In the genomic region with DNA sequence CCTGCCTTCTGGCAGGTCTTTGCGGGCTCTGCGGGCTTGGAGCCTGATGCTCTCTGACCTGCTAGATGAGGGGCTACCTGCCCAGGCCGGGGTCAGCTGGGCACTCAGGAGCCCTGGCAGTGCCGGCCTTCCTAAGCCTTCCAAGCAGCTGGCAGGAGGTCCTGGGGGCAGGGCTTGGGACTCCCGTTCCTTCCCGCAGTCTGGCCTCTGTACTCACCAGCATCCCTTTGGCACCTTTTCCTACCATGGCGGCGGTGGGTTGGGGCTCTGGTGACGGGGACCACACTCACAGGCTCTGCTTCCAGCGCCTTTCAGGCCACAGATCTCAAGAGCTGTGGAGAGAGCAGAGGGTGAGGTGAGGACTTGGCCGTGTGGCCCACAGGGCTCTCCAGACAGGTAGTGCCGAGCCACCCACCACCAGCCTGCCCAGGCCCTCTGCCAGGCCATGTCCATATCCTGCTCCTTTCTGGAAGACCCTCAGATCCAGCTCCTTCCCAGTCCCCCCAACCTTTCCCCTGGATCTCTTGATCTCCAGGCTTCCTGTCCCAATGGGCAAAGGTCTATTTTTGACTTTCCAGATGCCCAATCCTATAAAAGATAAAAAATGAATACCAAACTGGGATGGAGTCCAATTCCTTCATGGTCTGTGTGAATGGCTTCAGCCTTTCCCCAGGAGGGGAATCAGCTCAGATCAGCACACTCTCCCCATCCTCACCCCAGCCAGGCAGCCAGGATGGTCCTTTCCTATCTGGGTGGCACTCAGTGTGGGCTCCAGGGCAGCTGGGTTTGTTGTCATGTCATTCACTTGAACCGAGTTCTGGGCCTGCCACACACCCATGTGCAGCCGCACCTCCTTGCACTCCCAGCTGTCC, we compare ENCODE assay signal across 25 cellular contexts. TPM values are rescaled to one million over a fixed set of nuclear protein-coding genes. Genes with fewer than 3 reads are reported as not detected.
A peak's percentile ranks its signal among the peaks of the same experiment; 100 is the strongest.
DNase-seq lines count a peak whose midpoint lies in the region; ATAC-seq, FAIRE-seq and TF ChIP-seq lines count a peak whose summit lies in the region.
"Had no signal": no experiment of that assay in that cellular context is flagged by ENCODE, and none has a peak within 500 bp of the region (broad histone marks: within the 10 kb centered on the region; RNA-seq: fewer than 3 reads in every experiment).

No MANE protein-coding gene starts in this region.

- peaks cover 6% of the 10 kb centered on the region for H3K27me3 ChIP-seq in left ventricle myocardium inferior (ENCODE audit: low read depth)
- no peaks in the 10 kb centered on the region for H3K27me3 ChIP-seq in K562 (ENCODE audit: control insufficient read depth in 2 of 2, insufficient read depth in 2 of 2, low read length in 2 of 2)
- no peaks in the 10 kb centered on the region for H3K27me3 ChIP-seq in neural progenitor cell
- H3K27me3 ChIP-seq: upper lobe of left lung had no signal

- CTCF ChIA-PET in K562 (lab: Yijun Ruan, JAX; ENCODE audit: low intra/inter-chr PET ratio) = no interaction called here

- no peaks in the 10 kb centered on the region for H3K9me3 ChIP-seq in left ventricle myocardium inferior (replicated peaks)
- no peaks in the 10 kb centered on the region for H3K9me3 ChIP-seq in K562 (replicated peaks; ENCODE audit: control insufficient read depth, insufficient read depth, low read depth, low read length)
- no peaks in the 10 kb centered on the region for H3K9me3 ChIP-seq in neural progenitor cell (ENCODE audit: low read depth)
- H3K9me3 ChIP-seq: upper lobe of left lung had no signal

- H3K36me3 Mint-ChIP-seq in stimulated activated memory B cell treated with anti-CD40 and anti-IgM and Interleukin-4, amounts not matched to agents 10 μg/mL and 1 μg/mL and 100 μg/mL, for 72 hours = no peaks in the 10 kb centered on the region
- peaks cover 12% of the 10 kb centered on the region for H3K36me3 Mint-ChIP-seq in neural progenitor cell

- H3K79me2 ChIP-seq in K562 (ENCODE audit: control insufficient read depth, insufficient read depth, low read length) = peaks cover 5% of the 10 kb centered on the region
- H3K79me2 ChIP-seq in neural progenitor cell (ENCODE audit: low read depth) = peaks cover 15% of the 10 kb centered on the region

- no peak for TF ChIP-seq POLR2A in K562 (conservative IDR thresholded peaks at IDR 0.05)

- H3K27ac ChIP-seq in left ventricle myocardium inferior (replicated peaks) (no peak overlapping the region), K562 (ENCODE audit: extremely low read depth, low read depth, low read length) (no peak overlapping the region), neural progenitor cell (no peak overlapping the region)
- H3K27ac ChIP-seq: upper lobe of left lung had no signal

- no peaks in the 10 kb centered on the region for H3K9me3 Mint-ChIP-seq in stimulated activated memory B cell treated with anti-CD40 and anti-IgM and Interleukin-4, amounts not matched to agents 10 μg/mL and 1 μg/mL and 100 μg/mL, for 72 hours
- H3K9me3 Mint-ChIP-seq in neural progenitor cell = no peaks in the 10 kb centered on the region
- H3K9me3 Mint-ChIP-seq: activated naive CD4-positive, alpha-beta T cell treated with anti-CD3 and anti-CD28 coated beads for 36 hours; activated T-cell treated with anti-CD3 and anti-CD28 coated beads, Interleukin-2, amount 50 U/mL, for 4 hours; endodermal cell; mesothelial cell of epicardium; nephron had no signal

- 71% methylated on average over 12 of the region's 14 CpGs for WGBS in K562 (ENCODE audit: insufficient coverage, low coverage, missing lambda C conversion rate)

- no peak for ATAC-seq in Right ventricle myocardium inferior
- no peak for ATAC-seq in K562
- no peak for ATAC-seq in stimulated activated memory B cell treated with anti-CD40 and anti-IgM and Interleukin-4, amounts not matched to agents 10 μg/mL and 1 μg/mL and 100 μg/mL, for 72 hours
- ATAC-seq: activated T-cell treated with anti-CD3 and anti-CD28 coated beads, Interleukin-2, amount 50 U/mL, for 4 hours had no signal

- peaks cover 37% of the 10 kb centered on the region for H3K4me1 Mint-ChIP-seq in stimulated activated memory B cell treated with anti-CD40 and anti-IgM and Interleukin-4, amounts not matched to agents 10 μg/mL and 1 μg/mL and 100 μg/mL, for 72 hours
- H3K4me1 Mint-ChIP-seq in neural progenitor cell = peaks cover 21% of the 10 kb centered on the region

- H3K9ac ChIP-seq in K562 (ENCODE audit: insufficient read depth in 1 of 2, low read depth in 2 of 2, low read length in 2 of 2) = 0 out of 4 replicates have a peak overlapping the region, but pooled peaks of 1 of the 2 experiments have one; percentile 39
- H3K9ac ChIP-seq in neural progenitor cell = no peak overlapping the region

- POLR2A ChIA-PET in K562 (lab: Yijun Ruan, JAX) = interaction anchor here (0.6 to 2.1 kb wide), 4 partner anchors 9 to 492 kb away, joined by 3 to 8 read pairs (median 4); no protein-coding TSS in a partner anchor

- no peak for TF ChIP-seq CTCF in left ventricle myocardium inferior (IDR thresholded peaks at IDR 0.05; ENCODE audit: borderline replicate concordance)
- TF ChIP-seq CTCF in K562 (IDR thresholded peaks at IDR 0.05 in 2 of 3, conservative IDR thresholded peaks at IDR 0.05 in 1 of 3; ENCODE audit: insufficient read depth in 2 of 3, low read depth in 1 of 3, low read length in 3 of 3) = no peak
- TF ChIP-seq CTCF in neural progenitor cell (IDR thresholded peaks at IDR 0.05) = no peak

- H4K20me1 ChIP-seq in K562 (replicated peaks; ENCODE audit: control insufficient read depth, insufficient read depth, low read length) = peaks cover 5% of the 10 kb centered on the region; the same call in 1 of the 2 replicates
- no peaks in the 10 kb centered on the region for H4K20me1 ChIP-seq in neural progenitor cell (ENCODE audit: low read depth)

- no peak overlapping the region for H3K4me2 ChIP-seq in K562 (ENCODE audit: insufficient read depth, low read length)
- H3K4me2 ChIP-seq in neural progenitor cell = no peak overlapping the region

- BruUV-seq in K562 (replicated peaks; lab: Mats Ljungman, UMichigan) = no TSS peak

- no peaks in the 10 kb centered on the region for H3K9me1 ChIP-seq in K562 (ENCODE audit: control insufficient read depth, insufficient read depth, low read length)

- no peaks in the 10 kb centered on the region for H3K27me3 Mint-ChIP-seq in stimulated activated memory B cell treated with anti-CD40 and anti-IgM and Interleukin-4, amounts not matched to agents 10 μg/mL and 1 μg/mL and 100 μg/mL, for 72 hours
- peaks cover 8% of the 10 kb centered on the region for H3K27me3 Mint-ChIP-seq in neural progenitor cell (ENCODE audit: insufficient read depth, low read depth)
- H3K27me3 Mint-ChIP-seq: progenitor cell of endocrine pancreas had no signal

- peak overlapping the region; percentile 19 for H3K27ac Mint-ChIP-seq in stimulated activated memory B cell treated with anti-CD40 and anti-IgM and Interleukin-4, amounts not matched to agents 10 μg/mL and 1 μg/mL and 100 μg/mL, for 72 hours
- no peak overlapping the region for H3K27ac Mint-ChIP-seq in neural progenitor cell
- H3K27ac Mint-ChIP-seq: activated naive CD4-positive, alpha-beta T cell treated with anti-CD3 and anti-CD28 coated beads for 36 hours; endodermal cell; mesothelial cell of epicardium; nephron; progenitor cell of endocrine pancreas had no signal

- H3K4me1 ChIP-seq in left ventricle myocardium inferior (peaks cover 11% of the 10 kb centered on the region), K562 (replicated peaks in 1 of 2; ENCODE audit: control insufficient read depth in 2 of 2, insufficient read depth in 2 of 2, low read length in 2 of 2) (peaks cover 6 to 21% of the 10 kb centered on the region in 2 experiments; a peak in 4 of 5 replicates), neural progenitor cell (peaks cover 3% of the 10 kb centered on the region)

- in situ Hi-C loops in K562 (cut with MboI) = no loop called here

- peaks cover 2% of the 10 kb centered on the region for H3F3A ChIP-seq in neural progenitor cell (ENCODE audit: low read depth)

- H3K4me3 Mint-ChIP-seq in stimulated activated memory B cell treated with anti-CD40 and anti-IgM and Interleukin-4, amounts not matched to agents 10 μg/mL and 1 μg/mL and 100 μg/mL, for 72 hours = no peak overlapping the region
- H3K4me3 Mint-ChIP-seq in neural progenitor cell = no peak overlapping the region
- H3K4me3 Mint-ChIP-seq: activated naive CD4-positive, alpha-beta T cell treated with anti-CD3 and anti-CD28 coated beads for 36 hours; activated T-cell treated with anti-CD3 and anti-CD28 coated beads, Interleukin-2, amount 50 U/mL, for 4 hours; endodermal cell; mesothelial cell of epicardium; nephron had no signal

- no peak overlapping the region for H2AFZ ChIP-seq in K562 (ENCODE audit: low read depth, low read length)
- H2AFZ ChIP-seq in neural progenitor cell (replicated peaks) = no peak overlapping the region

- no peak for TF ChIP-seq RAD21 in K562 (CRISPR knock-in tag; conservative IDR thresholded peaks at IDR 0.05 in 1 of 2, IDR thresholded peaks at IDR 0.05 in 1 of 2)

- H3K4me3 ChIP-seq in left ventricle myocardium inferior (no peak overlapping the region), K562 (no peak overlapping the region), neural progenitor cell (no peak overlapping the region)
- H3K4me3 ChIP-seq: upper lobe of left lung had no signal

- H3K36me3 ChIP-seq in left ventricle myocardium inferior (no peaks in the 10 kb centered on the region), K562 (ENCODE audit: control insufficient read depth, insufficient read depth, low read length) (peaks cover 7% of the 10 kb centered on the region; the same call in 1 of the 3 replicates), neural progenitor cell (no peaks in the 10 kb centered on the region)

- TF ChIP-seq EP300 in K562 (IDR thresholded peaks at IDR 0.05; ENCODE audit: low read length) = no peak

- no peak for FAIRE-seq in K562 (lab: Jason Lieb, UNC)
- FAIRE-seq: GM12891 had no signal

- intact Hi-C loops in Right ventricle myocardium inferior (cut with DNase I) (no loop called here), left ventricle myocardium inferior (cut with micrococcal nuclease) (no loop called here), K562 (cut with micrococcal nuclease) (no loop called here)

- DNase-seq in Right ventricle myocardium inferior (ENCODE audit: missing footprints) (peak; percentile 55), left ventricle myocardium inferior (no peak), K562 (ENCODE audit: extremely low read depth in 1 of 4, low spot score in 3 of 4) (no peak), neural progenitor cell (ENCODE audit: low spot score) (no peak), DMS79 treated with DMSO at 0.1 percent for 48 hours (lab: John Stamatoyannopoulos, UW) (no peak)
- DNase-seq: activated CD4-positive, alpha-beta T cell treated with anti-CD3 and anti-CD28 coated beads for 4 hours; activated naive CD4-positive, alpha-beta T cell treated with anti-CD3 and anti-CD28 coated beads for 36 hours; activated T-cell treated with anti-CD3 and anti-CD28 coated beads, Interleukin-2, amount 50 U/mL, for 4 hours; amygdala; COR-L47; cortex of kidney; endodermal cell; Kasumi-1; NCI-H1092; NCI-H2029; NCI-H2227 treated with DMSO at 0.1 percent for 48 hours; NCI-H748 treated with DMSO at 0.1 percent for 48 hours; SIG-M5; T-helper 1 cell; upper lobe of left lung had no signal

RNA-seq across cellular contexts. Expression of gene SLC6A9, which starts 7.0 kb away (rescaled TPM):
- total RNA-seq in Right ventricle myocardium inferior = 1.5 TPM
- total RNA-seq in left ventricle myocardium inferior = 1.2 TPM
- total RNA-seq in K562 (2011; cell fraction: chromatin; rRNA removed; ENCODE audit: low replicate concordance) = 15.5 and 41.5 TPM in 2 replicates
- total RNA-seq in K562 (2011; cell fraction: nucleolus; rRNA removed) = 28.5 and 33.8 TPM in 2 replicates
- total RNA-seq in K562 (2011; cell fraction: nucleoplasm; rRNA removed) = 21.3 and 22.7 TPM in 2 replicates
- total RNA-seq in K562 (2014; rRNA removed) = 4.1 and 8.4 TPM in 2 replicates
- total RNA-seq in K562 (2014; rRNA removed; fragmentation: Illumina TruSeq; extraction: Trizol) = 2.5 and 3.0 TPM in 2 replicates
- total RNA-seq in K562 (2015; rRNA removed; fragmentation: Illumina TruSeq; extraction: Trizol) = 0.51 and 0.75 TPM in 2 replicates
- 16.7 and 18.7 TPM in 2 replicates for total RNA-seq in K562 (2021)
- polyA plus RNA-seq in K562 (2011; rRNA removed) = 2.9 and 8.8 TPM in 2 replicates
- polyA plus RNA-seq in K562 (2011; cell fraction: cytosol; rRNA removed) = 5.7 and 6.6 TPM in 2 replicates
- polyA plus RNA-seq in K562 (2011; cell fraction: nucleus; rRNA removed) = 27.8 and 27.9 TPM in 2 replicates
- 6.2 and 54.3 TPM in 2 replicates for polyA plus RNA-seq in K562 (2012)
- 12.9 and 16.7 TPM in 2 replicates for polyA plus RNA-seq in K562 (2014; fragmentation: Illumina TruSeq; extraction: Trizol)
- under 1 TPM; 0.17 to 0.25 TPM for polyA plus RNA-seq in K562 (2014; fragmentation: Nextera tagmentation; extraction: Ambion mirVana)
- 10.5 and 10.6 TPM in 2 replicates for polyA plus RNA-seq in K562 (2014; rRNA removed)
- 3.7 and 5.1 TPM in 2 replicates for polyA minus RNA-seq in K562 (2011; rRNA and poly(A)+ RNA removed)
- polyA minus RNA-seq in K562 (2011; cell fraction: cytosol; rRNA and poly(A)+ RNA removed) = 2.5 and 5.5 TPM in 2 replicates
- polyA minus RNA-seq in K562 (2011; cell fraction: nucleus; rRNA and poly(A)+ RNA removed) = 6.1 and 10.2 TPM in 2 replicates
- 1.4 and 5.6 TPM in 2 replicates for total RNA-seq in neural progenitor cell (ENCODE audit: low replicate concordance)

RNA-seq across cellular contexts. Expression of gene CCDC24, which starts 32.9 kb away (rescaled TPM):
- 0.89 TPM for total RNA-seq in Right ventricle myocardium inferior
- total RNA-seq in left ventricle myocardium inferior = 1.4 TPM
- total RNA-seq in K562 (2011; cell fraction: chromatin; rRNA removed; ENCODE audit: low replicate concordance) = 1.4 and 6.8 TPM in 2 replicates
- 5.8 TPM in 2 replicates for total RNA-seq in K562 (2011; cell fraction: nucleolus; rRNA removed)
- total RNA-seq in K562 (2011; cell fraction: nucleoplasm; rRNA removed) = 4.1 and 6.1 TPM in 2 replicates
- total RNA-seq in K562 (2014; rRNA removed) = 3.0 and 4.5 TPM in 2 replicates
- total RNA-seq in K562 (2014; rRNA removed; fragmentation: Illumina TruSeq; extraction: Trizol) = 0.70 and 1.5 TPM in 2 replicates
- 1.7 and 2.2 TPM in 2 replicates for total RNA-seq in K562 (2015; rRNA removed; fragmentation: Illumina TruSeq; extraction: Trizol)
- total RNA-seq in K562 (2021) = 4.4 and 5.2 TPM in 2 replicates
- 1.3 and 2.3 TPM in 2 replicates for polyA plus RNA-seq in K562 (2011; rRNA removed)
- 2.0 and 4.9 TPM in 2 replicates for polyA plus RNA-seq in K562 (2011; cell fraction: cytosol; rRNA removed)
- 6.8 and 13.1 TPM in 2 replicates for polyA plus RNA-seq in K562 (2011; cell fraction: nucleus; rRNA removed)
- 3.7 and 4.3 TPM in 2 replicates for polyA plus RNA-seq in K562 (2012)
- polyA plus RNA-seq in K562 (2014; fragmentation: Illumina TruSeq; extraction: Trizol) = 1.5 and 3.0 TPM in 2 replicates
- polyA plus RNA-seq in K562 (2014; fragmentation: Nextera tagmentation; extraction: Ambion mirVana) = under 1 TPM; 0.31 to 0.64 TPM
- polyA plus RNA-seq in K562 (2014; rRNA removed) = 3.7 and 4.5 TPM in 2 replicates
- polyA minus RNA-seq in K562 (2011; rRNA and poly(A)+ RNA removed) = 0.36 and 0.39 TPM in 2 replicates
- 1.1 and 5.4 TPM in 2 replicates for polyA minus RNA-seq in K562 (2011; cell fraction: cytosol; rRNA and poly(A)+ RNA removed)
- polyA minus RNA-seq in K562 (2011; cell fraction: nucleus; rRNA and poly(A)+ RNA removed) = 1.7 and 2.2 TPM in 2 replicates
- 3.3 and 13.5 TPM in 2 replicates for total RNA-seq in neural progenitor cell (ENCODE audit: low replicate concordance)

RNA-seq across cellular contexts. Expression of gene B4GALT2, which starts 45.3 kb away (rescaled TPM):
- total RNA-seq in Right ventricle myocardium inferior (39.1 TPM), left ventricle myocardium inferior (40.3 TPM), K562 (2014; rRNA removed) (86.8 and 116 TPM in 2 replicates), K562 (2014; rRNA removed; fragmentation: Illumina TruSeq; extraction: Trizol) (23.4 and 31.0 TPM in 2 replicates), K562 (2015; rRNA removed; fragmentation: Illumina TruSeq; extraction: Trizol) (43.8 and 45.9 TPM in 2 replicates), K562 (2021) (76.2 and 78.0 TPM in 2 replicates), neural progenitor cell (ENCODE audit: low replicate concordance) (23.7 and 96.3 TPM in 2 replicates)
- total RNA-seq in K562 (2011; cell fraction: chromatin; rRNA removed; ENCODE audit: low replicate concordance) = 27.8 and 57.7 TPM in 2 replicates
- total RNA-seq in K562 (2011; cell fraction: nucleolus; rRNA removed) = 51.2 and 57.7 TPM in 2 replicates
- total RNA-seq in K562 (2011; cell fraction: nucleoplasm; rRNA removed) = 45.8 and 54.2 TPM in 2 replicates
- polyA plus RNA-seq in K562 (2011; rRNA removed) (39.0 and 43.9 TPM in 2 replicates), K562 (2014; fragmentation: Illumina TruSeq; extraction: Trizol) (63.7 and 69.7 TPM in 2 replicates), K562 (2014; fragmentation: Nextera tagmentation; extraction: Ambion mirVana) (1 to 10 TPM; 1.3 to 2.8 TPM), K562 (2014; rRNA removed) (71.9 and 85.4 TPM in 2 replicates)
- 78.6 and 206 TPM in 2 replicates for polyA plus RNA-seq in K562 (2011; cell fraction: cytosol; rRNA removed)
- 55.1 and 117 TPM in 2 replicates for polyA plus RNA-seq in K562 (2011; cell fraction: nucleus; rRNA removed)
- 44.8 and 50.7 TPM in 2 replicates for polyA plus RNA-seq in K562 (2012)
- 21.4 and 27.7 TPM in 2 replicates for polyA minus RNA-seq in K562 (2011; rRNA and poly(A)+ RNA removed)
- 40.9 and 42.3 TPM in 2 replicates for polyA minus RNA-seq in K562 (2011; cell fraction: cytosol; rRNA and poly(A)+ RNA removed)
- 26.7 and 28.3 TPM in 2 replicates for polyA minus RNA-seq in K562 (2011; cell fraction: nucleus; rRNA and poly(A)+ RNA removed)

RNA-seq across cellular contexts. Expression of gene ATP6V0B, which starts 49.5 kb away (rescaled TPM):
- total RNA-seq in Right ventricle myocardium inferior (84.5 TPM), left ventricle myocardium inferior (80.6 TPM), K562 (2014; rRNA removed) (296 and 328 TPM in 2 replicates), K562 (2014; rRNA removed; fragmentation: Illumina TruSeq; extraction: Trizol) (143 and 167 TPM in 2 replicates), K562 (2015; rRNA removed; fragmentation: Illumina TruSeq; extraction: Trizol) (196 and 203 TPM in 2 replicates), K562 (2021) (279 and 286 TPM in 2 replicates), neural progenitor cell (ENCODE audit: low replicate concordance) (39.2 and 71.2 TPM in 2 replicates)
- total RNA-seq in K562 (2011; cell fraction: chromatin; rRNA removed; ENCODE audit: low replicate concordance) = 240 and 478 TPM in 2 replicates
- total RNA-seq in K562 (2011; cell fraction: nucleolus; rRNA removed) = 771 and 1,062 TPM in 2 replicates
- total RNA-seq in K562 (2011; cell fraction: nucleoplasm; rRNA removed) = 571 and 616 TPM in 2 replicates
- polyA plus RNA-seq in K562 (2011; rRNA removed) (220 and 288 TPM in 2 replicates), K562 (2014; fragmentation: Illumina TruSeq; extraction: Trizol) (186 and 195 TPM in 2 replicates), K562 (2014; fragmentation: Nextera tagmentation; extraction: Ambion mirVana) (100 to 1,000 TPM; 137 to 276 TPM), K562 (2014; rRNA removed) (282 and 348 TPM in 2 replicates)
- 552 and 632 TPM in 2 replicates for polyA plus RNA-seq in K562 (2011; cell fraction: cytosol; rRNA removed)
- 601 and 849 TPM in 2 replicates for polyA plus RNA-seq in K562 (2011; cell fraction: nucleus; rRNA removed)
- 179 and 264 TPM in 2 replicates for polyA plus RNA-seq in K562 (2012)
- 127 and 130 TPM in 2 replicates for polyA minus RNA-seq in K562 (2011; rRNA and poly(A)+ RNA removed)
- polyA minus RNA-seq in K562 (2011; cell fraction: cytosol; rRNA and poly(A)+ RNA removed) = 83.6 and 86.7 TPM in 2 replicates
- polyA minus RNA-seq in K562 (2011; cell fraction: nucleus; rRNA and poly(A)+ RNA removed) = 102 and 149 TPM in 2 replicates

RNA-seq across cellular contexts. Expression of gene DPH2, which starts 54.5 kb away (rescaled TPM):
- total RNA-seq in Right ventricle myocardium inferior (14.8 TPM), left ventricle myocardium inferior (18.2 TPM), K562 (2014; rRNA removed) (87.5 and 122 TPM in 2 replicates), K562 (2014; rRNA removed; fragmentation: Illumina TruSeq; extraction: Trizol) (31.9 and 39.4 TPM in 2 replicates), K562 (2015; rRNA removed; fragmentation: Illumina TruSeq; extraction: Trizol) (66.8 and 68.1 TPM in 2 replicates), K562 (2021) (94.1 and 97.3 TPM in 2 replicates), neural progenitor cell (ENCODE audit: low replicate concordance) (9.5 and 20.0 TPM in 2 replicates)
- 110 and 268 TPM in 2 replicates for total RNA-seq in K562 (2011; cell fraction: chromatin; rRNA removed; ENCODE audit: low replicate concordance)
- total RNA-seq in K562 (2011; cell fraction: nucleolus; rRNA removed) = 191 and 199 TPM in 2 replicates
- 123 and 150 TPM in 2 replicates for total RNA-seq in K562 (2011; cell fraction: nucleoplasm; rRNA removed)
- polyA plus RNA-seq in K562 (2011; rRNA removed) (63.1 and 71.2 TPM in 2 replicates), K562 (2014; fragmentation: Illumina TruSeq; extraction: Trizol) (81.1 and 106 TPM in 2 replicates), K562 (2014; fragmentation: Nextera tagmentation; extraction: Ambion mirVana) (10 to 100 TPM; 17.9 to 27.0 TPM), K562 (2014; rRNA removed) (93.2 and 110 TPM in 2 replicates)
- polyA plus RNA-seq in K562 (2011; cell fraction: cytosol; rRNA removed) = 117 and 149 TPM in 2 replicates
- polyA plus RNA-seq in K562 (2011; cell fraction: nucleus; rRNA removed) = 379 and 380 TPM in 2 replicates
- polyA plus RNA-seq in K562 (2012) = 39.2 and 65.5 TPM in 2 replicates
- 50.3 and 52.5 TPM in 2 replicates for polyA minus RNA-seq in K562 (2011; rRNA and poly(A)+ RNA removed)
- 35.5 and 48.5 TPM in 2 replicates for polyA minus RNA-seq in K562 (2011; cell fraction: cytosol; rRNA and poly(A)+ RNA removed)
- polyA minus RNA-seq in K562 (2011; cell fraction: nucleus; rRNA and poly(A)+ RNA removed) = 96.7 and 113 TPM in 2 replicates
